7 cellular contexts compared by ENCODE assay signal in the genomic region with DNA sequence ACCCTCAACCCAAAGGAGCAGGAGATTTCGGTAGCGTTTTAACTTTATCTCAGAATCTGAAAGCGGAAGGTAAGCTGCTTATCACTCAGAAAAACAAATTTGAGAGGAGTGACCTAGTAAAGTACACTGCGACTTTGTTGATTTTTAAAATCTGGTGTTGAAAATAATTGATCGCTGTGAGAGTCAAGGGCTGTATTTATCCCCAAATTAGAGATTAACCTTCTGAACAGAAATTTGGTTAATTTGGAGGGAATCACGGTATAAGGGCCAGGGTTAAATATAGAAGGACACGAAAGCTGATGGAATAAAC. TPM values are rescaled to one million over a fixed set of nuclear protein-coding genes. Genes with fewer than 3 reads are reported as not detected.
DNase-seq lines count a peak whose midpoint lies in the region; ATAC-seq and TF ChIP-seq lines count a peak whose summit lies in the region.

No MANE protein-coding gene starts in this region.

- POLR2A ChIA-PET in IMR-90 (lab: Charles Lee; ENCODE audit: unreplicated experiment) = no interaction called here

- no peaks in the 10 kb centered on the region for H3K9me1 ChIP-seq in IMR-90 (ENCODE audit: insufficient read depth, low read length)

- H2BK20ac ChIP-seq in IMR-90 (ENCODE audit: low read depth, low read length) = no peak overlapping the region

- no peaks in the 10 kb centered on the region for H3K27me3 ChIP-seq in IMR-90 (ENCODE audit: control insufficient read depth, insufficient read depth, low read length)
- H3K27me3 ChIP-seq in liver (ENCODE audit: control insufficient read depth in 4 of 4, insufficient read depth in 4 of 4, low read length in 3 of 4) = no peaks in the 10 kb centered on the region

- no peak for TF ChIP-seq CTCF in IMR-90 (conservative IDR thresholded peaks at IDR 0.05; ENCODE audit: low read depth, low read length)
- TF ChIP-seq CTCF in astrocyte of the spinal cord (IDR thresholded peaks at IDR 0.05; ENCODE audit: low read depth, low read length) = no peak
- TF ChIP-seq CTCF in liver (IDR thresholded peaks at IDR 0.05; ENCODE audit: low read depth, low read length, missing input control) = no peak

- H3K27ac ChIP-seq in IMR-90 (ENCODE audit: insufficient read depth, low read length) = peak overlapping the region; percentile 1
- H3K27ac ChIP-seq in liver (ENCODE audit: low read depth in 1 of 2, low read length in 2 of 2) = peak overlapping the region; percentile 72 to 86

- H3K14ac ChIP-seq in IMR-90 (replicated peaks; ENCODE audit: low read depth, low read length) = peak overlapping the region; percentile 55; the same call in 1 of the 2 replicates

- in situ Hi-C loops in IMR-90 (cut with MboI; ENCODE audit: low sequenced_read_pairs) (no loop called here), astrocyte of the spinal cord (cut with HindIII; ENCODE audit: low sequenced_read_pairs) (no loop called here)

- no peak overlapping the region for H2AK5ac ChIP-seq in IMR-90 (ENCODE audit: low read depth, low read length)

- intact Hi-C loops in IMR-90 (cut with micrococcal nuclease) = no loop called here

- H3K4me1 ChIP-seq in IMR-90 (ENCODE audit: control insufficient read depth, insufficient read depth, low read length) (peaks cover 5% of the 10 kb centered on the region), liver (ENCODE audit: control insufficient read depth in 4 of 4, insufficient read depth in 4 of 4, low read length in 3 of 4) (peaks cover 0 to 5% (median 3%) of the 10 kb centered on the region in 4 donors)

- dilution Hi-C loops in IMR-90 (cut with HindIII; ENCODE audit: low sequenced_read_pairs, unreplicated experiment) = no loop called here

- H4K20me1 ChIP-seq in IMR-90 (ENCODE audit: insufficient read depth, low read length) = no peaks in the 10 kb centered on the region

- H4K5ac ChIP-seq in IMR-90 (ENCODE audit: low read depth, low read length) = 0 out of 2 replicates have a peak overlapping the region, but pooled peaks have one; percentile 54

- peak overlapping the region; percentile 41; the same call in 1 of the 2 replicates for H3K18ac ChIP-seq in IMR-90 (ENCODE audit: low read depth, low read length)

- peak overlapping the region; percentile 11; the same call in 1 of the 2 replicates for H4K91ac ChIP-seq in IMR-90 (ENCODE audit: insufficient read depth, low read depth, low read length)

- H3K36me3 ChIP-seq in IMR-90 (ENCODE audit: control insufficient read depth, insufficient read depth, low read length) (no peaks in the 10 kb centered on the region), liver (ENCODE audit: control insufficient read depth in 4 of 4, insufficient read depth in 3 of 4, low read depth in 1 of 4, low read length in 3 of 4) (no peaks in the 10 kb centered on the region)

- H3K9ac ChIP-seq in IMR-90 (ENCODE audit: low read depth, low read length) = peak overlapping the region; percentile 61; the same call in 1 of the 2 replicates
- H3K9ac ChIP-seq in liver (ENCODE audit: low read depth in 1 of 2, low read length in 2 of 2) = peak overlapping the region; percentile 52 to 96

- no TSS peak for BruUV-seq in IMR-90 (replicated peaks; lab: Mats Ljungman, UMichigan)

- no peak for TF ChIP-seq POLR2A in IMR-90 (IDR thresholded peaks at IDR 0.05; ENCODE audit: low read depth, low read length)

- TF ChIP-seq RAD21 in IMR-90 (IDR thresholded peaks at IDR 0.05; ENCODE audit: low read length) (no peak), liver (IDR thresholded peaks at IDR 0.05) (no peak)

- no peak overlapping the region; the same call in 2 of the 3 replicates for H2BK15ac ChIP-seq in IMR-90 (ENCODE audit: low read depth, low read length)

- 0 out of 2 replicates have a peak overlapping the region, but pooled peaks have one; percentile 34 for H3K23ac ChIP-seq in IMR-90 (ENCODE audit: low read depth, low read length)

- DNase-seq in IMR-90 (no peak), astrocyte of the spinal cord (ENCODE audit: low read depth, low spot score) (peak; percentile 4), superior temporal gyrus (ENCODE audit: extremely low spot score) (peak; percentile 79), NCI-H748 (lab: John Stamatoyannopoulos, UW; ENCODE audit: unreplicated experiment) (no peak), occipital lobe (lab: John Stamatoyannopoulos, UW) (no peak)

- H3K9me3 ChIP-seq in IMR-90 (ENCODE audit: control insufficient read depth, insufficient read depth, low read length) = no peaks in the 10 kb centered on the region
- H3K9me3 ChIP-seq in liver (ENCODE audit: control insufficient read depth in 4 of 4, low read length in 3 of 4) = no peaks in the 10 kb centered on the region

- H3K4me3 ChIP-seq in IMR-90 (ENCODE audit: insufficient read depth, low read depth, low read length) = peak overlapping the region; percentile 2; the same call in 1 of the 2 replicates
- peak overlapping the region; percentile 24 for H3K4me3 ChIP-seq in astrocyte of the spinal cord (ENCODE audit: low read depth, low read length)
- peak overlapping the region; percentile 35 to 54 (median 45) for H3K4me3 ChIP-seq in liver (ENCODE audit: low read depth in 1 of 3, low read length in 3 of 3)

- peak overlapping the region; percentile 88 for H3K4me2 ChIP-seq in IMR-90 (ENCODE audit: low read depth, low read length)

- peak overlapping the region; percentile 77 for H2BK120ac ChIP-seq in IMR-90 (ENCODE audit: low read depth, low read length)

- no peak overlapping the region for H3K4ac ChIP-seq in IMR-90 (ENCODE audit: low read depth, low read length)

- H3K79me1 ChIP-seq in IMR-90 (ENCODE audit: low read depth in 1 of 2, low read length in 2 of 2) = no peaks in the 10 kb centered on the region

- H3K56ac ChIP-seq in IMR-90 (ENCODE audit: extremely low read depth, insufficient read depth, low read length) = no peak overlapping the region

- peak overlapping the region; percentile 57 to 71; a peak in 2 of 4 replicates for H4K8ac ChIP-seq in IMR-90 (ENCODE audit: low read depth in 2 of 2, low read length in 2 of 2)

- peak overlapping the region; percentile 84 for H2AFZ ChIP-seq in IMR-90 (replicated peaks; ENCODE audit: low read length, poor library complexity)

- peak overlapping the region; percentile 31 for H2BK5ac ChIP-seq in IMR-90 (ENCODE audit: low read depth, low read length, poor library complexity, severe bottlenecking)

- ATAC-seq in IMR-90 (ENCODE audit: low read depth) (no peak), GM21825 (IDR thresholded peaks at IDR 0.05; ENCODE audit: unreplicated experiment) (no peak)

- CTCF ChIA-PET in IMR-90 (lab: Yijun Ruan, JAX) = no interaction called here

- WGBS in IMR-90 (ENCODE audit: extremely low coverage in 2 of 2, insufficient read length in 1 of 2), 2 experiments = no CpG with 5 or more reads among the region's 7 CpGs
- WGBS in liver = 6% methylated on average over 7 of the region's 7 CpGs

- no peak overlapping the region for H2AK9ac ChIP-seq in IMR-90 (replicated peaks; ENCODE audit: low read depth, low read length, poor library complexity)

TF ChIP-seq in IMR-90, 13 proteins besides CTCF, POLR2A, EP300 and RAD21:
- TF ChIP-seq BHLHE40 (IDR thresholded peaks at IDR 0.05; ENCODE audit: low read depth, low read length) (no peak), MAFK (IDR thresholded peaks at IDR 0.05; ENCODE audit: low read depth, low read length) (no peak)

TF ChIP-seq in liver, 16 proteins besides CTCF, POLR2A, EP300 and RAD21:
- TF ChIP-seq TAF1 (conservative IDR thresholded peaks at IDR 0.05) (peak; percentile 0), HNF4A (conservative IDR thresholded peaks at IDR 0.05) (no peak)
TF ChIP-seq in liver: peak in this region for 1.

RNA-seq across cellular contexts. Expression of a gene that starts 0.2 kb away (rescaled TPM):
- 3.9 and 4.5 TPM in 2 replicates for total RNA-seq in IMR-90 (2012; rRNA removed)
- 2.2 and 2.5 TPM in 2 replicates for polyA plus RNA-seq in IMR-90 (2012; rRNA removed)
- 1.7 and 1.9 TPM in 2 replicates for polyA plus RNA-seq in IMR-90 (2012; cell fraction: cytosol; rRNA removed)
- polyA plus RNA-seq in IMR-90 (2012; cell fraction: nucleus; rRNA removed; ENCODE audit: low replicate concordance) = 0.87 and 0.94 TPM in 2 replicates
- total RNA-seq in liver = 10 to 100 TPM in 1 of 2 donors, 1 to 10 TPM in 1; 5.8 to 10.9 TPM
- 1 to 10 TPM; 1.5 to 2.2 TPM for polyA plus RNA-seq in liver
- 68.6 TPM for total RNA-seq in occipital lobe

Comparison
In these comparisons a context has a peak if more than half of its experiments do, and no peak if none do; other contexts are left out.
1. DNase-seq: peak in astrocyte of the spinal cord (single experiment) and superior temporal gyrus (single experiment); none in IMR-90 (single experiment), NCI-H748 (single experiment) and occipital lobe (single experiment).
2. Peak in every context shown above with its lines, with median percentiles within 50 percentile points of each other: H3K4me3 ChIP-seq.